Comparison of ENCODE assay signal across 8 cellular contexts in genomic region chr15:27059610-27060202, GRCh38.
A peak's percentile ranks its signal among the peaks of the same experiment; 100 is the strongest.
DNase-seq lines count a peak whose midpoint lies in the region; ATAC-seq and TF ChIP-seq lines count a peak whose summit lies in the region.

No MANE protein-coding gene starts in this region.

- ATAC-seq in heart right ventricle (peak in 1 of 8 donors; percentile 61), HG02981 (IDR thresholded peaks at IDR 0.05; ENCODE audit: unreplicated experiment) (no peak)

- peaks cover 0 to 4% (median 0%) of the 10 kb centered on the region in 7 donors for H3K27me3 ChIP-seq in heart right ventricle

- WGBS in heart right ventricle, 2 donors: 9 to 11% methylated on average over 3 of the region's 3 CpGs

- no peak overlapping the region for H3K27ac ChIP-seq in heart right ventricle

- no peaks in the 10 kb centered on the region for H3K9me3 ChIP-seq in heart right ventricle

- intact Hi-C loops in heart right ventricle (cut with DNase I) (loop anchor here in 2 of 10 donors (5.0 to 10.0 kb wide), 2 partner anchors 55 to 298 kb away; no protein-coding TSS in a partner anchor), cardiac septum (cut with DNase I) (loop anchor here (10.0 kb wide), 1 partner anchor 295 kb away; no protein-coding TSS in a partner anchor)

- H3K4me3 ChIP-seq in heart right ventricle (no peak overlapping the region), fibroblast of pulmonary artery (replicated peaks; ENCODE audit: low read depth, low read length) (no peak overlapping the region)

- H3K4me1 ChIP-seq in heart right ventricle: no peaks in the 10 kb centered on the region

- no peaks in the 10 kb centered on the region for H3K36me3 ChIP-seq in heart right ventricle

- TF ChIP-seq CTCF in heart right ventricle (IDR thresholded peaks at IDR 0.05): peak; percentile 31 to 68 (median 60)
- TF ChIP-seq CTCF in fibroblast of pulmonary artery (IDR thresholded peaks at IDR 0.05; ENCODE audit: low read length, missing control alignments): peak; percentile 41

- DNase-seq in heart right ventricle (peak in 1 of 2 donors; percentile 24), cardiac septum (ENCODE audit: low spot score) (no peak), HuH-7.5 (ENCODE audit: low spot score) (peak; percentile 36), SHP77 (lab: John Stamatoyannopoulos, UW) (peak; percentile 47 to 54), fibroblast of pulmonary artery (ENCODE audit: low read depth) (peak; percentile 39), renal cortical epithelial cell (ENCODE audit: low read depth) (peak; percentile 39), mesenteric fat pad (ENCODE audit: low spot score) (no peak)

Comparison
In these comparisons a context has a peak if more than half of its experiments do, and no peak if none do; other contexts are left out.
1. DNase-seq: peak in HuH-7.5 (single experiment), SHP77 (2 of 2), fibroblast of pulmonary artery (single experiment) and renal cortical epithelial cell (single experiment); none in cardiac septum (single experiment) and mesenteric fat pad (single experiment).